9 cellular contexts compared by ENCODE assay signal in the genomic region with DNA sequence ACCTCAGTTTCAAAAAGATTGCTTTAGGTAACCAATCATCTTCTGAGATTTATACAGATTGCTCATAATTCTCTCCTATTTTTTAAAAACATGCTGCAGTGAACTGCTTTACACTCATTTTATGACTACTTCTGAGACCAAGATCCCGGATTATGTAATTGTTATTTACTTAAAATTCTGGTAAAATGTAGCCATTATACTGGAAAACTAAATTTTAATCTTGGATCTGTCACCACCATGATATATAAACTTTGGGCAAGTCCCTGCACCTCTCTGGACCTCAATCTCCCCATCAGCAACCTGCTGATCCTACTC. TPM values are rescaled to one million over a fixed set of nuclear protein-coding genes. Genes with fewer than 3 reads are reported as not detected.
A peak's percentile ranks its signal among the peaks of the same experiment; 100 is the strongest.
DNase-seq lines count a peak whose midpoint lies in the region; ATAC-seq and TF ChIP-seq lines count a peak whose summit lies in the region.
"Had no signal": no experiment of that assay in that cellular context is flagged by ENCODE, and none has a peak within 500 bp of the region (broad histone marks: within the 10 kb centered on the region; RNA-seq: fewer than 3 reads in every experiment).

No MANE protein-coding gene starts in this region.

- no peaks in the 10 kb centered on the region for H3K9me3 ChIP-seq in A673 (ENCODE audit: low read depth, low read length, poor library complexity, severe bottlenecking)
- no peaks in the 10 kb centered on the region for H3K9me3 ChIP-seq in mammary epithelial cell (replicated peaks; ENCODE audit: insufficient read depth, low read length)

- peaks cover 2% of the 10 kb centered on the region for H3K4me1 ChIP-seq in A673 (ENCODE audit: insufficient read depth, low read length, poor library complexity, severe bottlenecking)
- peaks cover 17% of the 10 kb centered on the region for H3K4me1 ChIP-seq in mammary epithelial cell (ENCODE audit: insufficient read depth, low read length)

- peak overlapping the region; percentile 87 for H3K4me3 Mint-ChIP-seq in HFFc6
- H3K4me3 Mint-ChIP-seq in naive thymus-derived CD8-positive, alpha-beta T cell: peak overlapping the region; percentile 81 to 96 (median 90)

- BruUV-seq in A673 (replicated peaks; lab: Mats Ljungman, UMichigan) (no TSS peak), mammary epithelial cell (replicated peaks; lab: Mats Ljungman, UMichigan) (no TSS peak)

- POLR2A ChIA-PET in A673 (lab: Charles Lee; ENCODE audit: low non-redundant PET): no interaction called here
- POLR2A ChIA-PET in naive thymus-derived CD8-positive, alpha-beta T cell (lab: Charles Lee): no interaction called here

- dilution Hi-C loops in mammary epithelial cell (cut with HindIII; ENCODE audit: low sequenced_read_pairs): no loop called here

- intact Hi-C loops in A673 (cut with micrococcal nuclease; ENCODE audit: unreplicated experiment): no loop called here
- intact Hi-C loops in mammary epithelial cell (cut with micrococcal nuclease): loop anchor here (1.0 kb wide), 1 partner anchor 24 kb away; a partner anchor contains a TSS

- DNase-seq in A673 (ENCODE audit: low spot score) (no peak), HFFc6 (no peak), mammary epithelial cell (no peak), DMS153 (lab: John Stamatoyannopoulos, UW) (no peak)
- no peak for DNase-seq in naive thymus-derived CD8-positive, alpha-beta T cell
- no peak for DNase-seq in stimulated activated naive CD4-positive, alpha-beta T cell (lab: John Stamatoyannopoulos, UW)
- no peak for DNase-seq in effector CD4-positive, alpha-beta T cell

- peak overlapping the region; percentile 50 for H3K27ac Mint-ChIP-seq in HFFc6
- peak overlapping the region; percentile 8 to 96 (median 93) for H3K27ac Mint-ChIP-seq in naive thymus-derived CD8-positive, alpha-beta T cell

- H2AFZ ChIP-seq in mammary epithelial cell (ENCODE audit: low read depth, low read length): no peak overlapping the region

- WGBS in mammary epithelial cell (ENCODE audit: low coverage, missing lambda C conversion rate): 0% methylated on average over 1 of the region's 1 CpG

- peaks cover 8% of the 10 kb centered on the region for H3K79me2 ChIP-seq in mammary epithelial cell (ENCODE audit: insufficient read depth, low read length)

- TF ChIP-seq CTCF in A673 (conservative IDR thresholded peaks at IDR 0.05; ENCODE audit: low read depth, low read length) (no peak), HFFc6 (IDR thresholded peaks at IDR 0.05) (no peak), mammary epithelial cell (conservative IDR thresholded peaks at IDR 0.05 in 1 of 2, IDR thresholded peaks at IDR 0.05 in 1 of 2; ENCODE audit: extremely low read depth in 1 of 2, insufficient read depth in 1 of 2, low read depth in 1 of 2, low read length in 2 of 2) (no peak)

- no peaks in the 10 kb centered on the region for H3K27me3 ChIP-seq in A673 (replicated peaks; ENCODE audit: insufficient read depth, low read depth, low read length, poor library complexity)
- no peaks in the 10 kb centered on the region for H3K27me3 ChIP-seq in mammary epithelial cell (ENCODE audit: insufficient read depth, low read length)

- no peak overlapping the region for H3K9ac ChIP-seq in mammary epithelial cell (ENCODE audit: insufficient read depth, low read length)

- H3K4me3 ChIP-seq in A673 (ENCODE audit: low read depth, low read length, poor library complexity, severe bottlenecking) (peak overlapping the region; percentile 36), mammary epithelial cell (replicated peaks in 1 of 3; ENCODE audit: insufficient read depth in 1 of 3, low read depth in 2 of 3, low read length in 3 of 3) (no peak overlapping the region)

- no peaks in the 10 kb centered on the region for H4K20me1 ChIP-seq in mammary epithelial cell (ENCODE audit: insufficient read depth, low read length)

- H3K27ac ChIP-seq in A673 (ENCODE audit: low read depth, low read length, poor library complexity, severe bottlenecking): no peak overlapping the region
- H3K27ac ChIP-seq in mammary epithelial cell (ENCODE audit: insufficient read depth, low read depth, low read length): no peak overlapping the region

- peaks cover 6% of the 10 kb centered on the region; the same call in 1 of the 2 replicates for H3K36me3 Mint-ChIP-seq in HFFc6 (ENCODE audit: low read depth)
- peaks cover 0 to 12% (median 0%) of the 10 kb centered on the region in 3 donors for H3K36me3 Mint-ChIP-seq in naive thymus-derived CD8-positive, alpha-beta T cell

- H3K4me1 Mint-ChIP-seq in HFFc6 (ENCODE audit: low read depth): peaks cover 35% of the 10 kb centered on the region
- peaks cover 16 to 31% (median 23%) of the 10 kb centered on the region in 4 donors for H3K4me1 Mint-ChIP-seq in naive thymus-derived CD8-positive, alpha-beta T cell

- H3K27me3 Mint-ChIP-seq in HFFc6 (ENCODE audit: insufficient read depth): peaks cover 2% of the 10 kb centered on the region; the same call in 1 of the 2 replicates
- H3K27me3 Mint-ChIP-seq in naive thymus-derived CD8-positive, alpha-beta T cell: no peaks in the 10 kb centered on the region
- H3K27me3 Mint-ChIP-seq: IgD-negative memory B cell had no signal

- CTCF ChIA-PET in A673 (lab: Charles Lee) (no interaction called here), mammary epithelial cell (lab: Charles Lee; ENCODE audit: low non-redundant PET) (no interaction called here)

- in situ Hi-C loops in mammary epithelial cell (cut with MboI; ENCODE audit: low sequenced_read_pairs in 2 of 2): no loop called here

- H3K4me2 ChIP-seq in mammary epithelial cell (ENCODE audit: insufficient read depth, low read depth, low read length): peak overlapping the region; percentile 41

- no peak for ATAC-seq in naive thymus-derived CD8-positive, alpha-beta T cell
- ATAC-seq in GM18502 (IDR thresholded peaks at IDR 0.05; ENCODE audit: poor library complexity, unreplicated experiment): no peak

- no peaks in the 10 kb centered on the region for H3K9me3 Mint-ChIP-seq in HFFc6
- H3K9me3 Mint-ChIP-seq in naive thymus-derived CD8-positive, alpha-beta T cell: no peaks in the 10 kb centered on the region
- H3K9me3 Mint-ChIP-seq: IgD-negative memory B cell had no signal

- H3K36me3 ChIP-seq in A673 (ENCODE audit: insufficient read depth, low read length, poor library complexity, severe bottlenecking) (no peaks in the 10 kb centered on the region), mammary epithelial cell (ENCODE audit: insufficient read depth, low read length) (no peaks in the 10 kb centered on the region)

RNA-seq across cellular contexts. Expression of a gene that starts 0.5 kb away (rescaled TPM):
- total RNA-seq in A673 (2021) (0.58 and 2.1 TPM in 2 replicates), mammary epithelial cell (10 to 100 TPM; 19.2 to 44.8 TPM)
- total RNA-seq in HFFc6 (2021; fragmentation: NEBNext Ultra II Directional; extraction: Animal tissue kit (Norgen Biotek cat#: 25700)): 10 to 100 TPM; 21.0 to 29.6 (median 23.4) TPM
- 68.8 TPM for polyA plus RNA-seq in mammary epithelial cell
- 22.0 TPM for polyA minus RNA-seq in mammary epithelial cell
- 1 to 10 TPM; 3.2 to 4.0 TPM for total RNA-seq in naive thymus-derived CD8-positive, alpha-beta T cell
- polyA plus RNA-seq in naive thymus-derived CD8-positive, alpha-beta T cell: 1 to 10 TPM; 5.9 to 8.5 (median 6.0) TPM
- polyA plus RNA-seq: IgD-negative memory B cell had no signal

RNA-seq across cellular contexts. Expression of a gene that starts 24.3 kb away (rescaled TPM):
- total RNA-seq in A673 (2021) (13.6 and 16.1 TPM in 2 replicates), mammary epithelial cell (10 to 100 TPM; 22.3 to 33.2 TPM)
- total RNA-seq in HFFc6 (2021; fragmentation: NEBNext Ultra II Directional; extraction: Animal tissue kit (Norgen Biotek cat#: 25700)): 10 to 100 TPM; 29.5 to 33.3 (median 32.0) TPM
- polyA plus RNA-seq in mammary epithelial cell: 19.8 TPM
- polyA minus RNA-seq in mammary epithelial cell: 13.4 TPM
- 10 to 100 TPM; 24.2 to 24.8 TPM for total RNA-seq in naive thymus-derived CD8-positive, alpha-beta T cell
- polyA plus RNA-seq in naive thymus-derived CD8-positive, alpha-beta T cell: 10 to 100 TPM; 35.2 to 38.2 (median 37.6) TPM

RNA-seq across cellular contexts. Expression of a gene that starts 55.1 kb away (rescaled TPM):
- 0.11 and 0.20 TPM in 2 replicates for total RNA-seq in A673 (2021)
- 1 to 10 TPM in 1 of 6 experiments, under 1 TPM in 5; 0.48 to 1.2 (median 0.65) TPM for total RNA-seq in HFFc6 (2021; fragmentation: NEBNext Ultra II Directional; extraction: Animal tissue kit (Norgen Biotek cat#: 25700))
- total RNA-seq in mammary epithelial cell: 1 to 10 TPM in 1 of 2 donors, under 1 TPM in 1; 0.12 to 6.8 TPM
- 0.11 TPM for polyA plus RNA-seq in mammary epithelial cell
- polyA minus RNA-seq in mammary epithelial cell: not detected
- total RNA-seq in naive thymus-derived CD8-positive, alpha-beta T cell: not detected
- polyA plus RNA-seq in naive thymus-derived CD8-positive, alpha-beta T cell: under 1 TPM; 0.07 to 0.13 (median 0.08) TPM
